In the genomic region with DNA sequence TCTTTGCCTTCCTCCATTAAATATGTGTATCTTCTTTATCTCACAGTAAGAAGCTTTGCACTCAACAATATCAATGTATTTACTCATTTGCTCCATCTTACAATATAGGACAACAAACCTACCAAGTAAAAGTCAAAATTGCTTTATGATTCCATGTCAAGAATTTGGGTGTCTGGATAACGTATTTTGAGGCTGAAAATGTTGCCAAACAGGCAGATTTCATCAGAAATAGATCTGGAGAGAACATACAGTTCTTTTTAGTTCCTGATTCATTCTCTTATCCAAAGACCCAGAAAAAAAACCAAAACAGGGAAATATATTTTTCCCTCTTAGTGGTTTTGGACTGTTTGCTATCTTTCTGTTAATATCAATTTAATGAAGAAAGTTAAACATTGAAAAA, we compare ENCODE assay signal across 18 cellular contexts.
DNase-seq lines count a peak whose midpoint lies in the region; ATAC-seq and TF ChIP-seq lines count a peak whose summit lies in the region.
"Had no signal": no experiment of that assay in that cellular context is flagged by ENCODE, and none has a peak within 500 bp of the region (broad histone marks: within the 10 kb centered on the region; RNA-seq: fewer than 3 reads in every experiment).

No MANE protein-coding gene starts in this region.

- H4K20me1 ChIP-seq in mammary epithelial cell (ENCODE audit: insufficient read depth, low read length), result no peaks in the 10 kb centered on the region

- no peaks in the 10 kb centered on the region for H3K9me3 Mint-ChIP-seq in MCF 10A (ENCODE audit: unreplicated experiment)

- peak overlapping the region; percentile 59 for H3K27ac Mint-ChIP-seq in MCF 10A (ENCODE audit: low read depth, unreplicated experiment)
- H3K27ac Mint-ChIP-seq: CD4-positive, alpha-beta memory T cell had no signal

- H3K79me2 ChIP-seq in mammary epithelial cell (ENCODE audit: insufficient read depth, low read length), result no peaks in the 10 kb centered on the region

- H3K27ac ChIP-seq in mammary epithelial cell (ENCODE audit: insufficient read depth, low read depth, low read length) (no peak overlapping the region), caudate nucleus (ENCODE audit: low read depth, low read length) (no peak overlapping the region)
- H3K27ac ChIP-seq: 22Rv1, A549, C4-2B, HL-60 had no signal

- TF ChIP-seq CTCF in MCF 10A (IDR thresholded peaks at IDR 0.05; ENCODE audit: unreplicated experiment) (no peak), mammary epithelial cell (conservative IDR thresholded peaks at IDR 0.05 in 1 of 2, IDR thresholded peaks at IDR 0.05 in 1 of 2; ENCODE audit: extremely low read depth in 1 of 2, insufficient read depth in 1 of 2, low read depth in 1 of 2, low read length in 2 of 2) (no peak)

- H3K4me1 ChIP-seq in mammary epithelial cell (ENCODE audit: insufficient read depth, low read length), result no peaks in the 10 kb centered on the region
- H3K4me1 ChIP-seq: A549 had no signal

- no peak overlapping the region for H2AFZ ChIP-seq in mammary epithelial cell (ENCODE audit: low read depth, low read length)

- no peak overlapping the region for H3K4me3 Mint-ChIP-seq in MCF 10A (ENCODE audit: unreplicated experiment)
- H3K4me3 Mint-ChIP-seq: CD4-positive, alpha-beta memory T cell had no signal

- H3K36me3 Mint-ChIP-seq in MCF 10A (ENCODE audit: insufficient read depth, unreplicated experiment), result no peaks in the 10 kb centered on the region
- H3K36me3 Mint-ChIP-seq: CD4-positive, alpha-beta memory T cell had no signal

- no peaks in the 10 kb centered on the region for H3K27me3 ChIP-seq in mammary epithelial cell (ENCODE audit: insufficient read depth, low read length)

- H3K4me1 Mint-ChIP-seq in MCF 10A (ENCODE audit: insufficient read depth, unreplicated experiment), result peaks cover 5% of the 10 kb centered on the region
- H3K4me1 Mint-ChIP-seq: CD4-positive, alpha-beta memory T cell had no signal

- CTCF ChIA-PET in MCF 10A (lab: Yijun Ruan, JAX), result interaction anchor here (0.6 kb wide), 1 partner anchor 332 kb away, joined by 4 read pairs; no protein-coding TSS in a partner anchor
- CTCF ChIA-PET in mammary epithelial cell (lab: Charles Lee; ENCODE audit: low non-redundant PET), result no interaction called here

- ATAC-seq in HG03108 (IDR thresholded peaks at IDR 0.05; ENCODE audit: unreplicated experiment), result no peak
- ATAC-seq: A549 had no signal

- H3K36me3 ChIP-seq in mammary epithelial cell (ENCODE audit: insufficient read depth, low read length), result no peaks in the 10 kb centered on the region
- H3K36me3 ChIP-seq: HAP-1 had no signal

- DNase-seq in MCF 10A (ENCODE audit: unreplicated experiment) (peak; percentile 12), mammary epithelial cell (no peak), fibroblast of gingiva (ENCODE audit: low read depth) (peak; percentile 64), inferior parietal cortex (ENCODE audit: extremely low spot score) (peak; percentile 9), superior temporal gyrus (ENCODE audit: extremely low spot score) (peak; percentile 22), NK-92 (lab: John Stamatoyannopoulos, UW; ENCODE audit: unreplicated experiment) (no peak), caudate nucleus (lab: John Stamatoyannopoulos, UW) (no peak)
- DNase-seq: AML-193; CD4-positive, alpha-beta memory T cell; DMS153; DMS79; GF-D8 had no signal

- BruUV-seq in MCF 10A (replicated peaks; lab: Mats Ljungman, UMichigan), result no TSS peak
- BruUV-seq in mammary epithelial cell (replicated peaks; lab: Mats Ljungman, UMichigan), result no TSS peak

- no peak overlapping the region for H3K9ac ChIP-seq in mammary epithelial cell (ENCODE audit: insufficient read depth, low read length)

- in situ Hi-C loops in mammary epithelial cell (cut with MboI; ENCODE audit: low sequenced_read_pairs in 2 of 2), result no loop called here

- dilution Hi-C loops in mammary epithelial cell (cut with HindIII; ENCODE audit: low sequenced_read_pairs), result no loop called here

- WGBS in mammary epithelial cell (ENCODE audit: low coverage, missing lambda C conversion rate), result 0% methylated on average over 1 of the region's 1 CpG

- no peak overlapping the region for H3K4me2 ChIP-seq in mammary epithelial cell (ENCODE audit: insufficient read depth, low read depth, low read length)
- H3K4me2 ChIP-seq: A549 had no signal

- POLR2A ChIA-PET in MCF 10A (lab: Yijun Ruan, JAX), result no interaction called here

- H3K27me3 Mint-ChIP-seq in MCF 10A (ENCODE audit: insufficient read depth, unreplicated experiment), result no peaks in the 10 kb centered on the region
- H3K27me3 Mint-ChIP-seq: CD4-positive, alpha-beta memory T cell had no signal

- no peak overlapping the region for H3K4me3 ChIP-seq in mammary epithelial cell (replicated peaks in 1 of 3; ENCODE audit: insufficient read depth in 1 of 3, low read depth in 2 of 3, low read length in 3 of 3)
- H3K4me3 ChIP-seq: A549, HAP-1 had no signal

- H3K9me3 ChIP-seq in mammary epithelial cell (replicated peaks; ENCODE audit: insufficient read depth, low read length), result no peaks in the 10 kb centered on the region
- H3K9me3 ChIP-seq: A549, HAP-1 had no signal

- intact Hi-C loops in MCF 10A (cut with micrococcal nuclease), result no loop called here
- intact Hi-C loops in mammary epithelial cell (cut with micrococcal nuclease), result no loop called here

Comparison
In these comparisons a context has a peak if more than half of its experiments do, and no peak if none do; other contexts are left out.
1. DNase-seq: peak in MCF 10A (single experiment), fibroblast of gingiva (single experiment), inferior parietal cortex (single experiment) and superior temporal gyrus (single experiment); none in mammary epithelial cell (single experiment), NK-92 (single experiment) and caudate nucleus (0 of 61).